In genomic region chr11:64207247-64208085, GRCh38 we compare ENCODE assay signal across 1 cellular context.
TF ChIP-seq lines count a peak whose summit lies in the region.

No MANE protein-coding gene starts in this region.

TF ChIP-seq in GM23338, 12 proteins besides CTCF, POLR2A, EP300 and RAD21 (continued from another document):
- no peak for TF ChIP-seq ETS1 (IDR thresholded peaks at IDR 0.05)
- no peak for TF ChIP-seq NANOG (IDR thresholded peaks at IDR 0.05; ENCODE audit: borderline replicate concordance)
- TF ChIP-seq CREB1 (CRISPR knock-in tag; IDR thresholded peaks at IDR 0.05; ENCODE audit: low read depth) = no peak
